In genomic region chr6:30752164-30752927, GRCh38 we compare ENCODE assay signal across 1 cellular context.
TF ChIP-seq lines count a peak whose summit lies in the region.

No MANE protein-coding gene starts in this region.

TF ChIP-seq in H1, 55 proteins besides CTCF, POLR2A, EP300 and RAD21:
- TF ChIP-seq ZNF274 (IDR thresholded peaks at IDR 0.05; ENCODE audit: borderline replicate concordance, extremely low read depth, low read length) (no peak), USF2 (IDR thresholded peaks at IDR 0.05; ENCODE audit: low read length) (no peak), CREB1 (IDR thresholded peaks at IDR 0.05) (no peak), BCL11A (IDR thresholded peaks at IDR 0.05; ENCODE audit: low read depth in 2 of 2, low read length in 2 of 2) (no peak), NANOG (IDR thresholded peaks at IDR 0.05; ENCODE audit: insufficient read depth, low read depth, low read length, poor library complexity, severe bottlenecking) (no peak), BACH1 (IDR thresholded peaks at IDR 0.05; ENCODE audit: low read length) (no peak), JUND (IDR thresholded peaks at IDR 0.05; ENCODE audit: low read length) (no peak), ATF3 (IDR thresholded peaks at IDR 0.05; ENCODE audit: insufficient read depth, low read depth, low read length) (no peak), SP1 (IDR thresholded peaks at IDR 0.05; ENCODE audit: low read depth, low read length) (no peak), TBP (IDR thresholded peaks at IDR 0.05; ENCODE audit: low read depth, low read length) (no peak), NRF1 (IDR thresholded peaks at IDR 0.05; ENCODE audit: low read depth, low read length) (no peak), YY1 (IDR thresholded peaks at IDR 0.05; ENCODE audit: low read depth, low read length) (no peak), MAFK (IDR thresholded peaks at IDR 0.05; ENCODE audit: low read depth, low read length) (no peak), ASH2L (IDR thresholded peaks at IDR 0.05; ENCODE audit: low read length) (no peak), CBX5 (IDR thresholded peaks at IDR 0.05; ENCODE audit: low read depth, low read length) (no peak), TEAD4 (IDR thresholded peaks at IDR 0.05; ENCODE audit: low read depth, low read length) (no peak), SUZ12 (IDR thresholded peaks at IDR 0.05; ENCODE audit: low read length) (no peak), RXRA (IDR thresholded peaks at IDR 0.05; ENCODE audit: insufficient read depth, low read depth, low read length) (no peak)
